ENCODE assay signal across 21 cellular contexts in the genomic region with DNA sequence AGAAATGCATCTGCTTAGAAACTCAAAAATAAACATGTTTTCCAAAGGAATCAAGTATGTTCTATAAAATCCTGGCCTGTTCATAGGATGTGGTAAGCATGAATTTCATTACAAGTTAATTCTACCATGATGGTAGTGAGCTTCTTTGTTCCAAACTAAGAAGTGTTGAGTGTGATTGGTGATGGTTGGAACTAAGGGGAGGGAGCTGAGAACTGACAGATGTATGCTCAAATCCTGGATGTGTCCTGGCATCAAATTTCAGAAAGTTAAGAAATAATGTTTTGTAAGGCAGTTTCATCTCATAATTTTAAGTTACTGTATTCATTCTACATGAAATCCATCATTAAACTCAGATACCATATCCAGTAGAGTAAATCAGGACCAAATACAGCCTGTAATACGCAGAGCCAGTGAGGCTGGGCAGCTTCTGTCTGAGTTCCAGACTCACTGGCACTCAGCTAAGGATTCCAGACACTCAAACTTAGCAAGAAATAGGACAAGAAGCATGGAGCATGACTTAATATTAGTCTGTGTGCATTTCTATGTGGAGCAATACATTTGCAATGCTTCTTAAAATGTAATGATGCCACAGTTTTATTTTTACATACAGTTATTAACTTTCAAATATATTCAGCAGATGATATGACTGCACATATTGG.
DNase-seq lines count a peak whose midpoint lies in the region; ATAC-seq and TF ChIP-seq lines count a peak whose summit lies in the region.
"Had no signal": no experiment of that assay in that cellular context is flagged by ENCODE, and none has a peak within 500 bp of the region (broad histone marks: within the 10 kb centered on the region; RNA-seq: fewer than 3 reads in every experiment).

No MANE protein-coding gene starts in this region.

- H3K23ac ChIP-seq in IMR-90 (ENCODE audit: low read depth, low read length): peak overlapping the region; percentile 91

- peak overlapping the region; percentile 85; the same call in 2 of the 3 replicates for H2BK15ac ChIP-seq in IMR-90 (ENCODE audit: low read depth, low read length)

- POLR2A ChIA-PET in IMR-90 (lab: Charles Lee; ENCODE audit: unreplicated experiment): interaction anchor here (0.9 kb wide), 1 partner anchor 14 kb away, joined by 4 read pairs; no protein-coding TSS in a partner anchor

- intact Hi-C loops in IMR-90 (cut with micrococcal nuclease) (no loop called here), left ventricle myocardium superior (cut with micrococcal nuclease) (no loop called here), left colon (cut with DNase I, micrococcal nuclease) (no loop called here)

- CTCF ChIA-PET in IMR-90 (lab: Yijun Ruan, JAX): interaction anchor here (1.0 to 1.9 kb wide), 2 partner anchors 63 to 165 kb away, joined by 3 to 4 read pairs; no protein-coding TSS in a partner anchor

- H4K20me1 ChIP-seq in IMR-90 (ENCODE audit: insufficient read depth, low read length): no peaks in the 10 kb centered on the region

- H3K36me3 ChIP-seq in IMR-90 (ENCODE audit: control insufficient read depth, insufficient read depth, low read length): no peaks in the 10 kb centered on the region
- H3K36me3 ChIP-seq in subcutaneous abdominal adipose tissue (ENCODE audit: control insufficient read depth in 5 of 5, insufficient read depth in 5 of 5, low read length in 5 of 5): no peaks in the 10 kb centered on the region
- H3K36me3 ChIP-seq: Peyer's patch, upper lobe of left lung, WERI-Rb-1 had no signal

- peaks cover 4% of the 10 kb centered on the region for H3K9me1 ChIP-seq in IMR-90 (ENCODE audit: insufficient read depth, low read length)

- H3K9ac ChIP-seq in IMR-90 (ENCODE audit: low read depth, low read length): no peak overlapping the region
- no peak overlapping the region for H3K9ac ChIP-seq in subcutaneous abdominal adipose tissue (ENCODE audit: low read length in 5 of 5)

- peak overlapping the region; percentile 52; the same call in 1 of the 2 replicates for H2BK120ac ChIP-seq in IMR-90 (ENCODE audit: low read depth, low read length)

- no peak overlapping the region for H3K56ac ChIP-seq in IMR-90 (ENCODE audit: extremely low read depth, insufficient read depth, low read length)

- dilution Hi-C loops in IMR-90 (cut with HindIII; ENCODE audit: low sequenced_read_pairs, unreplicated experiment): no loop called here

- H3K27ac ChIP-seq in IMR-90 (ENCODE audit: insufficient read depth, low read length) (no peak overlapping the region), subcutaneous abdominal adipose tissue (ENCODE audit: low read depth, low read length) (peak overlapping the region; percentile 88)
- H3K27ac ChIP-seq: C4-2B, HL-60, psoas muscle, WERI-Rb-1 had no signal

- no peak overlapping the region for H3K4me3 ChIP-seq in IMR-90 (ENCODE audit: insufficient read depth, low read depth, low read length)
- H3K4me3 ChIP-seq in choroid plexus epithelial cell (ENCODE audit: low read depth, low read length): no peak overlapping the region
- no peak overlapping the region for H3K4me3 ChIP-seq in subcutaneous abdominal adipose tissue (ENCODE audit: low read depth in 1 of 5, low read length in 5 of 5)
- H3K4me3 ChIP-seq: GM23338, Peyer's patch, psoas muscle, upper lobe of left lung had no signal

- H3K14ac ChIP-seq in IMR-90 (replicated peaks; ENCODE audit: low read depth, low read length): peak overlapping the region; percentile 66; the same call in 1 of the 2 replicates

- H4K5ac ChIP-seq in IMR-90 (ENCODE audit: low read depth, low read length): no peak overlapping the region

- H2AK9ac ChIP-seq in IMR-90 (replicated peaks; ENCODE audit: low read depth, low read length, poor library complexity): no peak overlapping the region

- H2BK5ac ChIP-seq in IMR-90 (ENCODE audit: low read depth, low read length, poor library complexity, severe bottlenecking): peak overlapping the region; percentile 37

- H3K4ac ChIP-seq in IMR-90 (ENCODE audit: low read depth, low read length): peak overlapping the region; percentile 58; the same call in 1 of the 2 replicates

- H3K4me1 ChIP-seq in IMR-90 (ENCODE audit: control insufficient read depth, insufficient read depth, low read length) (peaks cover 2% of the 10 kb centered on the region; the same call in 1 of the 2 replicates), subcutaneous abdominal adipose tissue (ENCODE audit: control insufficient read depth in 5 of 5, insufficient read depth in 5 of 5, low read length in 5 of 5) (peaks cover 0 to 62% (median 45%) of the 10 kb centered on the region in 5 donors)
- H3K4me1 ChIP-seq: Peyer's patch, psoas muscle had no signal

- H2AFZ ChIP-seq in IMR-90 (replicated peaks; ENCODE audit: low read length, poor library complexity): peak overlapping the region; percentile 35
- H2AFZ ChIP-seq: GM23338 had no signal

- H2AK5ac ChIP-seq in IMR-90 (ENCODE audit: low read depth, low read length): peak overlapping the region; percentile 67; the same call in 1 of the 2 replicates

- H3K27me3 ChIP-seq in IMR-90 (ENCODE audit: control insufficient read depth, insufficient read depth, low read length): no peaks in the 10 kb centered on the region
- H3K27me3 ChIP-seq in subcutaneous abdominal adipose tissue (ENCODE audit: control insufficient read depth in 5 of 5, insufficient read depth in 4 of 5, low read length in 5 of 5): no peaks in the 10 kb centered on the region
- H3K27me3 ChIP-seq: Peyer's patch, upper lobe of left lung had no signal

- ATAC-seq in IMR-90 (ENCODE audit: low read depth) (no peak), left ventricle myocardium superior (peak; percentile 69), HG03025 (IDR thresholded peaks at IDR 0.05; ENCODE audit: low FRiP score, unreplicated experiment) (no peak), left colon (no peak)
- ATAC-seq: GM23338, psoas muscle had no signal

- H3K79me1 ChIP-seq in IMR-90 (ENCODE audit: low read depth in 1 of 2, low read length in 2 of 2): peaks cover 5 to 9% of the 10 kb centered on the region in 2 experiments; a peak in 2 of 4 replicates

- peak overlapping the region; percentile 39; the same call in 1 of the 2 replicates for H3K18ac ChIP-seq in IMR-90 (ENCODE audit: low read depth, low read length)

- DNase-seq in IMR-90 (no peak), choroid plexus epithelial cell (ENCODE audit: low read depth) (peak; percentile 40), left ventricle myocardium superior (no peak), DMS53 treated with DMSO at 0.1 percent for 48 hours (lab: John Stamatoyannopoulos, UW; ENCODE audit: unreplicated experiment) (no peak), AG08395 (ENCODE audit: low spot score) (no peak), left colon (no peak)
- DNase-seq: activated CD8-positive, alpha-beta memory T cell treated with anti-CD3 and anti-CD28 coated beads, Interleukin-2, amount 50 U/mL, for 48 hours; EL; endodermal cell; NCI-H1092 treated with DMSO at 0.1 percent for 48 hours; NCI-H2029 treated with DMSO at 0.1 percent for 48 hours; Peyer's patch; psoas muscle; stimulated activated CD4-positive, alpha-beta T cell treated with anti-CD3 and anti-CD28 coated beads, Interleukin-4, amount 100 ng/mL, for 4 hours; upper lobe of left lung; WERI-Rb-1 had no signal

- H3K4me2 ChIP-seq in IMR-90 (ENCODE audit: low read depth, low read length): no peak overlapping the region

- in situ Hi-C loops in IMR-90 (cut with MboI; ENCODE audit: low sequenced_read_pairs): no loop called here

- H3K9me3 ChIP-seq in IMR-90 (ENCODE audit: control insufficient read depth, insufficient read depth, low read length) (peaks cover 4% of the 10 kb centered on the region), subcutaneous abdominal adipose tissue (ENCODE audit: control insufficient read depth in 5 of 5, low read length in 5 of 5) (no peaks in the 10 kb centered on the region)
- H3K9me3 ChIP-seq: Peyer's patch, psoas muscle, upper lobe of left lung had no signal

- no peak for TF ChIP-seq POLR2A in IMR-90 (IDR thresholded peaks at IDR 0.05; ENCODE audit: low read depth, low read length)

- H4K8ac ChIP-seq in IMR-90 (ENCODE audit: low read depth in 2 of 2, low read length in 2 of 2): peak overlapping the region in 1 of 2 experiments; percentile 48; a peak in 3 of 4 replicates

- no TSS peak for BruUV-seq in IMR-90 (replicated peaks; lab: Mats Ljungman, UMichigan)

- H2BK20ac ChIP-seq in IMR-90 (ENCODE audit: low read depth, low read length): peak overlapping the region; percentile 81

- H4K91ac ChIP-seq in IMR-90 (ENCODE audit: insufficient read depth, low read depth, low read length): peak overlapping the region; percentile 36; the same call in 1 of the 2 replicates

- TF ChIP-seq CTCF in IMR-90 (conservative IDR thresholded peaks at IDR 0.05; ENCODE audit: low read depth, low read length) (no peak), choroid plexus epithelial cell (conservative IDR thresholded peaks at IDR 0.05; ENCODE audit: low read depth, low read length) (no peak)

- TF ChIP-seq RAD21 in IMR-90 (IDR thresholded peaks at IDR 0.05; ENCODE audit: low read length): no peak

- no CpG with 5 or more reads among the region's 1 CpG for WGBS in IMR-90 (ENCODE audit: extremely low coverage in 2 of 2, insufficient read length in 1 of 2), 2 experiments

TF ChIP-seq in IMR-90, 13 proteins besides CTCF, POLR2A, EP300 and RAD21 (continues in another document):
- TF ChIP-seq NFE2L2 (IDR thresholded peaks at IDR 0.05; ENCODE audit: low read depth, low read length) (no peak), SMC3 (IDR thresholded peaks at IDR 0.05; ENCODE audit: low read depth, low read length) (no peak), MXI1 (IDR thresholded peaks at IDR 0.05; ENCODE audit: borderline replicate concordance, low read depth, low read length) (no peak), RFX5 (IDR thresholded peaks at IDR 0.05; ENCODE audit: low read depth, low read length) (no peak), ELK1 (IDR thresholded peaks at IDR 0.05; ENCODE audit: borderline replicate concordance, low read depth, low read length) (no peak), CHD1 (IDR thresholded peaks at IDR 0.05; ENCODE audit: low read depth, low read length) (no peak), BHLHE40 (IDR thresholded peaks at IDR 0.05; ENCODE audit: low read depth, low read length) (no peak), CEBPB (IDR thresholded peaks at IDR 0.05; ENCODE audit: low read depth, low read length) (no peak), MAFK (IDR thresholded peaks at IDR 0.05; ENCODE audit: low read depth, low read length) (no peak), FOS (IDR thresholded peaks at IDR 0.05; ENCODE audit: low read depth, low read length) (no peak)
